ENCODE assay signal across 13 cellular contexts in genomic region chr18:13616041-13616440, GRCh38.
DNase-seq lines count a peak whose midpoint lies in the region; ATAC-seq and TF ChIP-seq lines count a peak whose summit lies in the region.
"Had no signal": no experiment of that assay in that cellular context is flagged by ENCODE, and none has a peak within 500 bp of the region (broad histone marks: within the 10 kb centered on the region; RNA-seq: fewer than 3 reads in every experiment).

No MANE protein-coding gene starts in this region.

- H3K4me3 Mint-ChIP-seq in activated B cell treated with CpG ODN at 0.5 μM for 24 hours (peak overlapping the region; percentile 95), endothelial cell (ENCODE audit: unreplicated experiment) (no peak overlapping the region)

- no peaks in the 10 kb centered on the region for H3K27me3 ChIP-seq in layer of hippocampus (ENCODE audit: control insufficient read depth, insufficient read depth, low read length)

- no peak for TF ChIP-seq CTCF in activated B cell treated with CpG ODN at 0.5 μM for 24 hours (IDR thresholded peaks at IDR 0.05)
- TF ChIP-seq CTCF in endothelial cell (IDR thresholded peaks at IDR 0.05; ENCODE audit: unreplicated experiment) = no peak

- peak overlapping the region; percentile 62 for H3K27ac ChIP-seq in layer of hippocampus (ENCODE audit: low read depth, low read length)
- H3K27ac ChIP-seq: neutrophil had no signal

- POLR2A ChIA-PET in activated B cell treated with CpG ODN at 0.5 μM for 24 hours (lab: Charles Lee) = interaction anchor here (1.3 to 12.2 kb wide), 4 partner anchors 29 to 625 kb away, joined by 4 to 1007 read pairs (median 486); partner anchors contain the start of gene CEP192

- intact Hi-C loops in activated B cell treated with CpG ODN at 0.5 μM for 24 hours (cut with micrococcal nuclease) = loop anchor here (10.0 kb wide), 2 partner anchors 241 to 731 kb away; partner anchors contain the start of gene PTPN2

- no peaks in the 10 kb centered on the region for H3K27me3 Mint-ChIP-seq in activated B cell treated with CpG ODN at 0.5 μM for 24 hours
- H3K27me3 Mint-ChIP-seq in endothelial cell (ENCODE audit: unreplicated experiment) = peaks cover 17% of the 10 kb centered on the region

- H3K4me1 Mint-ChIP-seq in activated B cell treated with CpG ODN at 0.5 μM for 24 hours (peaks cover 80% of the 10 kb centered on the region), endothelial cell (ENCODE audit: unreplicated experiment) (peaks cover 28% of the 10 kb centered on the region)

- CTCF ChIA-PET in activated B cell treated with CpG ODN at 0.5 μM for 24 hours (lab: Charles Lee) = interaction anchor here (2.5 to 11.4 kb wide), 2 partner anchors 13 to 55 kb away, joined by 19 to 171 read pairs; no protein-coding TSS in a partner anchor

- no peaks in the 10 kb centered on the region for H3K9me3 Mint-ChIP-seq in activated B cell treated with CpG ODN at 0.5 μM for 24 hours
- no peaks in the 10 kb centered on the region for H3K9me3 Mint-ChIP-seq in endothelial cell (ENCODE audit: unreplicated experiment)

- ATAC-seq in activated B cell treated with CpG ODN at 0.5 μM for 24 hours (ENCODE audit: low read depth) (no peak), GM18517 (IDR thresholded peaks at IDR 0.05; ENCODE audit: unreplicated experiment) (no peak), HG02970 (IDR thresholded peaks at IDR 0.05; ENCODE audit: low FRiP score, unreplicated experiment) (no peak), GM19467 (IDR thresholded peaks at IDR 0.05; ENCODE audit: unreplicated experiment) (no peak)
- ATAC-seq: left lung had no signal

- peak; percentile 31 for DNase-seq in stimulated activated CD4-positive, alpha-beta T cell treated with anti-CD3 and anti-CD28 coated beads, Interleukin-15, amount 100 ng/mL, for 24 hours
- no peak for DNase-seq in stimulated activated CD4-positive, alpha-beta T cell treated with anti-CD3 and anti-CD28 coated beads, Interleukin-4, amount 100 ng/mL, for 1 hour
- DNase-seq in activated B cell treated with CpG ODN at 0.5 μM for 24 hours (no peak), endothelial cell (ENCODE audit: low spot score) (no peak)
- DNase-seq: C1 segment of cervical spinal cord; left lung; NCI-H2107; stimulated activated CD4-positive, alpha-beta T cell treated with anti-CD3 and anti-CD28 coated beads, Interleukin-12 subunit alpha, Interleukin-12 subunit beta, amount 100 ng/mL, for 4 hours had no signal

- H3K36me3 Mint-ChIP-seq in activated B cell treated with CpG ODN at 0.5 μM for 24 hours (ENCODE audit: low read depth) (peaks cover 48% of the 10 kb centered on the region), endothelial cell (ENCODE audit: low read depth, unreplicated experiment) (peaks cover 8% of the 10 kb centered on the region)

- H3K27ac Mint-ChIP-seq in activated B cell treated with CpG ODN at 0.5 μM for 24 hours = peak overlapping the region; percentile 99
- H3K27ac Mint-ChIP-seq in endothelial cell (ENCODE audit: unreplicated experiment) = no peak overlapping the region
